In genomic region chr12:104230304-104230703, GRCh38 we compare ENCODE assay signal across 13 cellular contexts.
"Had no signal": no experiment of that assay in that cellular context is flagged by ENCODE, and none has a peak within 500 bp of the region (broad histone marks: within the 10 kb centered on the region; RNA-seq: fewer than 3 reads in every experiment).

No MANE protein-coding gene starts in this region.

- H3K4me3 Mint-ChIP-seq: activated CD4-positive, alpha-beta T cell treated with anti-CD3 and anti-CD28 coated beads, Interleukin-2, amount 10 ng/mL, durations not matched to agents 7 days and 5 days; activated naive CD4-positive, alpha-beta T cell treated with anti-CD3 and anti-CD28 coated beads for 36 hours; natural killer cell; T-helper 2 cell treated with Interferon-gamma antibody and Interleukin-4, amounts not matched to agents 5 μg/mL and 100 μg/mL, for 36 hours had no signal

- H3K36me3 ChIP-seq: ascending aorta, breast epithelium, right lobe of liver, spleen had no signal

- H3K4me1 ChIP-seq: breast epithelium, right lobe of liver, spleen had no signal

- H3K27ac Mint-ChIP-seq: activated CD4-positive, alpha-beta T cell treated with anti-CD3 and anti-CD28 coated beads, Interleukin-2, amount 10 ng/mL, durations not matched to agents 7 days and 5 days; activated naive CD4-positive, alpha-beta T cell treated with anti-CD3 and anti-CD28 coated beads for 36 hours; natural killer cell; T-helper 2 cell treated with Interferon-gamma antibody and Interleukin-4, amounts not matched to agents 5 μg/mL and 100 μg/mL, for 36 hours had no signal

- H3K27me3 Mint-ChIP-seq: activated CD4-positive, alpha-beta T cell treated with anti-CD3 and anti-CD28 coated beads, Interleukin-2, amount 10 ng/mL, durations not matched to agents 7 days and 5 days had no signal

- H3K27ac ChIP-seq: ascending aorta, breast epithelium, right lobe of liver, spleen had no signal

- H3K4me3 ChIP-seq: ascending aorta, breast epithelium, right lobe of liver, spleen had no signal

- DNase-seq: activated CD4-positive, alpha-beta T cell treated with anti-CD3 and anti-CD28 coated beads, Interleukin-2, amount 10 ng/mL, durations not matched to agents 7 days and 5 days; activated CD8-positive, alpha-beta memory T cell treated with anti-CD3 and anti-CD28 coated beads for 24 hours; activated naive CD4-positive, alpha-beta T cell treated with anti-CD3 and anti-CD28 coated beads for 36 hours; kidney glomerular epithelial cell; mesenchymal stem cell; natural killer cell; right lobe of liver; spleen; stimulated activated CD4-positive, alpha-beta T cell treated with anti-CD3 and anti-CD28 coated beads, Interleukin-2, amount 100 ng/mL, for 24 hours had no signal

- ATAC-seq: esophagus mucosa, natural killer cell, right lobe of liver had no signal

- H3K27me3 ChIP-seq: ascending aorta, breast epithelium, right lobe of liver, spleen had no signal

- H3K4me1 Mint-ChIP-seq: activated CD4-positive, alpha-beta T cell treated with anti-CD3 and anti-CD28 coated beads, Interleukin-2, amount 10 ng/mL, durations not matched to agents 7 days and 5 days; natural killer cell had no signal
